In the genomic region with DNA sequence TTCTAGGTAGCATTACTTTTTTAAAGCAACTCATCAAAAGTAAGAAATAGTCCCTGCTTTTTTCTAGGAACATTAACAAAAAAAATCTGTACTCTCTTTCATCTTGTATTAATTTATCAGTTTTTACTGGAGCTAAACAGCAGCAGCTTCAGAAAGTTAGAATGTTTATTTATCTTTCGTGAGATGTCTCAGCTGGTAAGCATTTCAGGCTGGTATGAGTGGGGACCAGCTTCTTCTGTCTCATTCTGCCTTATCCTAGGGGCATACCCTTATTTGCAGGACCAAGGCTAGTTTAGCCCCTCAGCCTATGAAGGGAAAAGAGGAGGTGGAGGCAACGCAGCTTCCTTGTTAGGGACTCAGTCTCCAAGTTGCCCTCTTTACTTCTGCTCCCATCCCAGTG, we compare ENCODE assay signal across 21 cellular contexts. TPM values are rescaled to one million over a fixed set of nuclear protein-coding genes. Genes with fewer than 3 reads are reported as not detected.
DNase-seq lines count a peak whose midpoint lies in the region; ATAC-seq and TF ChIP-seq lines count a peak whose summit lies in the region.
"Had no signal": no experiment of that assay in that cellular context is flagged by ENCODE, and none has a peak within 500 bp of the region (broad histone marks: within the 10 kb centered on the region; RNA-seq: fewer than 3 reads in every experiment).

No MANE protein-coding gene starts in this region.

- no peaks in the 10 kb centered on the region for H3K4me1 ChIP-seq in lower lobe of right lung
- H3K4me1 ChIP-seq: SJCRH30 had no signal

- peak; percentile 10 for DNase-seq in HCEC 1CT
- DNase-seq in dedifferentiated amniotic fluid mesenchymal stem cell (ENCODE audit: extremely low spot score) = peak; percentile 27
- peak; percentile 42 to 76 for DNase-seq in foreskin fibroblast
- DNase-seq in activated T-cell treated with anti-CD3 and anti-CD28 coated beads, Interleukin-2, amount 50 U/mL, for 48 hours = no peak
- DNase-seq in lower lobe of right lung = no peak
- DNase-seq in 8988T = no peak
- DNase-seq: ACHN; AML-193; C1 segment of cervical spinal cord; CD8-positive, alpha-beta T cell; GF-D8; GOT3; Karpas-422; NCI-H1694; NCI-H2081; NCI-H2171; NCI-H524 treated with DMSO at 0.1 percent for 48 hours; NCI-H82; SJCRH30 had no signal

- TF ChIP-seq CTCF in foreskin fibroblast (IDR thresholded peaks at IDR 0.05; ENCODE audit: low read depth, low read length) = no peak
- TF ChIP-seq CTCF in lower lobe of right lung (IDR thresholded peaks at IDR 0.05) = no peak

- peaks cover 18% of the 10 kb centered on the region for H3K36me3 ChIP-seq in lower lobe of right lung

- H3K27ac ChIP-seq in lower lobe of right lung = no peak overlapping the region
- H3K27ac ChIP-seq: SJCRH30 had no signal

- ATAC-seq in lower lobe of right lung = no peak
- ATAC-seq in HG02759 (IDR thresholded peaks at IDR 0.05; ENCODE audit: unreplicated experiment) = no peak
- ATAC-seq: CD8-positive, alpha-beta T cell; HCT116 had no signal

- intact Hi-C loops in lower lobe of right lung (cut with DNase I) = no loop called here

- no peak overlapping the region for H3K4me3 ChIP-seq in foreskin fibroblast (ENCODE audit: low read depth in 1 of 2, low read length in 2 of 2)
- H3K4me3 ChIP-seq in lower lobe of right lung = no peak overlapping the region
- H3K4me3 ChIP-seq: SJCRH30 had no signal

- H3K27me3 ChIP-seq in lower lobe of right lung (ENCODE audit: low read depth) = no peaks in the 10 kb centered on the region
- H3K27me3 ChIP-seq: SJCRH30 had no signal

- no peaks in the 10 kb centered on the region for H3K9me3 ChIP-seq in lower lobe of right lung
- H3K9me3 ChIP-seq: SJCRH30 had no signal

RNA-seq across cellular contexts. Expression of gene LANCL2, which starts 35.1 kb away (rescaled TPM):
- 5.7 TPM for total RNA-seq in lower lobe of right lung

Comparison
In these comparisons a context has a peak if more than half of its experiments do, and no peak if none do; other contexts are left out.
1. DNase-seq: peak in HCEC 1CT (single experiment), dedifferentiated amniotic fluid mesenchymal stem cell (single experiment) and foreskin fibroblast (2 of 2); none in activated T-cell treated with anti-CD3 and anti-CD28 coated beads, Interleukin-2, amount 50 U/mL, for 48 hours (0 of 2), lower lobe of right lung (single experiment) and 8988T (single experiment).